Comparison of ENCODE assay signal across 18 cellular contexts in genomic region chr6:142316791-142317368, GRCh38.
"Had no signal": no experiment of that assay in that cellular context is flagged by ENCODE, and none has a peak within 500 bp of the region (broad histone marks: within the 10 kb centered on the region; RNA-seq: fewer than 3 reads in every experiment).

No MANE protein-coding gene starts in this region.

- H3K27me3 ChIP-seq: brain microvascular endothelial cell, hepatocyte, upper lobe of left lung had no signal

- DNase-seq: activated CD4-positive, alpha-beta T cell treated with anti-CD3 and anti-CD28 coated beads, Interleukin-2, amount 50 U/mL, for 4 hours; activated CD8-positive, alpha-beta memory T cell treated with anti-CD3 and anti-CD28 coated beads, Interleukin-2, amount 10 ng/mL, durations not matched to agents 7 days and 5 days; activated naive CD8-positive, alpha-beta T cell treated with anti-CD3 and anti-CD28 coated beads, Interleukin-2, amount 50 U/mL, for 24 hours; anterior cingulate cortex; brain microvascular endothelial cell; central memory CD4-positive, alpha-beta T cell; dorsolateral prefrontal cortex; foreskin fibroblast; left colon; right cardiac atrium; stimulated activated CD4-positive, alpha-beta T cell treated with anti-CD3 and anti-CD28 coated beads, Interleukin-15, amount 100 ng/mL, for 24 hours; stimulated activated CD4-positive, alpha-beta T cell treated with anti-CD3 and anti-CD28 coated beads, Interleukin-2, amount 100 ng/mL, for 48 hours; upper lobe of left lung had no signal

- H2AFZ ChIP-seq: hepatocyte had no signal

- H3K4me1 ChIP-seq: upper lobe of left lung had no signal

- ATAC-seq: activated CD4-positive, CD25-positive, alpha-beta regulatory T cell treated with anti-CD3 and anti-CD28 coated beads, Interleukin-2, amount 50 U/mL, for 24 hours; activated CD8-positive, alpha-beta memory T cell treated with anti-CD3 and anti-CD28 coated beads, Interleukin-2, amount 10 ng/mL, durations not matched to agents 7 days and 5 days; activated naive CD8-positive, alpha-beta T cell treated with anti-CD3 and anti-CD28 coated beads, Interleukin-2, amount 50 U/mL, for 24 hours; left colon; right cardiac atrium had no signal

- H3K9me3 ChIP-seq: thoracic aorta, upper lobe of left lung had no signal

- H3K4me3 ChIP-seq: dorsolateral prefrontal cortex, hepatocyte, skin epidermis, thoracic aorta, upper lobe of left lung had no signal

- FAIRE-seq: islet of Langerhans had no signal

- H3K36me3 ChIP-seq: brain microvascular endothelial cell, thoracic aorta, upper lobe of left lung had no signal

- H3K4me2 ChIP-seq: hepatocyte had no signal

- H3K27ac ChIP-seq: brain microvascular endothelial cell, dorsolateral prefrontal cortex, hepatocyte, skin epidermis, thoracic aorta, upper lobe of left lung had no signal
